ENCODE assay signal across 8 cellular contexts in genomic region chr7:149496642-149497391, GRCh38. TPM values are rescaled to one million over a fixed set of nuclear protein-coding genes. Genes with fewer than 3 reads are reported as not detected.
DNase-seq lines count a peak whose midpoint lies in the region; ATAC-seq and TF ChIP-seq lines count a peak whose summit lies in the region.

No MANE protein-coding gene starts in this region.

- CTCF ChIA-PET in CD8-positive, alpha-beta T cell (lab: Charles Lee), result interaction anchor here (1.5 kb wide), 1 partner anchor 14 kb away, joined by 3 read pairs; no protein-coding TSS in a partner anchor

- intact Hi-C loops in CD8-positive, alpha-beta T cell (cut with DNase I, micrococcal nuclease), result loop anchor here (1.0 to 10.0 kb wide), 15 partner anchors 36 to 1585 kb away; partner anchors contain the start of genes ZNF212 (in 2 of the 2), FASTK (in 1 of the 2), TMUB1 (in 1 of the 2) and ZNF425 (in 1 of the 2)
- intact Hi-C loops in left lung (cut with DNase I), result no loop called here

- H3K4me1 ChIP-seq in CD8-positive, alpha-beta T cell (ENCODE audit: insufficient read depth, low read length), result peaks cover 19% of the 10 kb centered on the region
- H3K4me1 ChIP-seq in left lung, result peaks cover 12 to 34% of the 10 kb centered on the region in 2 donors

- ATAC-seq in CD8-positive, alpha-beta T cell, result peak; percentile 47
- peak; percentile 47 for ATAC-seq in left lung

- peaks cover 32% of the 10 kb centered on the region for H3K4me1 Mint-ChIP-seq in CD8-positive, alpha-beta T cell (ENCODE audit: low read depth)

- no peaks in the 10 kb centered on the region for H3K9me3 ChIP-seq in CD8-positive, alpha-beta T cell (ENCODE audit: low read length)
- H3K9me3 ChIP-seq in left lung, result no peaks in the 10 kb centered on the region

- TF ChIP-seq CTCF in CD8-positive, alpha-beta T cell (IDR thresholded peaks at IDR 0.05), result no peak
- no peak for TF ChIP-seq CTCF in GM20000 (IDR thresholded peaks at IDR 0.05; ENCODE audit: extremely low read depth, missing control alignments)
- no peak for TF ChIP-seq CTCF in left lung (IDR thresholded peaks at IDR 0.05)

- H3K27ac ChIP-seq in CD8-positive, alpha-beta T cell (ENCODE audit: low read depth, low read length), result peak overlapping the region; percentile 40
- peak overlapping the region; percentile 80 to 83 for H3K27ac ChIP-seq in left lung

- H3K4me3 Mint-ChIP-seq in CD8-positive, alpha-beta T cell, result peak overlapping the region; percentile 95

- POLR2A ChIA-PET in CD8-positive, alpha-beta T cell (lab: Charles Lee), result no interaction called here

- H3K9me3 Mint-ChIP-seq in CD8-positive, alpha-beta T cell, result no peaks in the 10 kb centered on the region

- H3K27ac Mint-ChIP-seq in CD8-positive, alpha-beta T cell, result peak overlapping the region; percentile 94

- H3K4me3 ChIP-seq in CD8-positive, alpha-beta T cell (ENCODE audit: low read depth, low read length), result peak overlapping the region; percentile 67
- H3K4me3 ChIP-seq in left lung, result peak overlapping the region; percentile 53 to 73

- H3K27me3 ChIP-seq in CD8-positive, alpha-beta T cell (ENCODE audit: insufficient read depth, low read length), result no peaks in the 10 kb centered on the region
- H3K27me3 ChIP-seq in left lung, result no peaks in the 10 kb centered on the region

- peaks cover 17% of the 10 kb centered on the region for H3K36me3 ChIP-seq in CD8-positive, alpha-beta T cell (ENCODE audit: insufficient read depth, low read length)
- peaks cover 0 to 25% of the 10 kb centered on the region in 2 donors for H3K36me3 ChIP-seq in left lung

- H3K36me3 Mint-ChIP-seq in CD8-positive, alpha-beta T cell, result peaks cover 37% of the 10 kb centered on the region

- DNase-seq in CD8-positive, alpha-beta T cell, result peak; percentile 18 to 72 (median 61)
- peak; percentile 69 for DNase-seq in GM20000 (ENCODE audit: low spot score)
- DNase-seq in HPDE6-E6E7 (ENCODE audit: extremely low spot score), result peak; percentile 11
- DNase-seq in activated CD4-positive, CD25-positive, alpha-beta regulatory T cell (lab: John Stamatoyannopoulos, UW), result peak; percentile 20 to 35 (median 24)
- DNase-seq in cerebellar cortex (ENCODE audit: low spot score), result peak; percentile 27
- peak; percentile 63 to 90 for DNase-seq in left lung
- DNase-seq in stimulated activated CD4-positive, alpha-beta T cell treated with anti-CD3 and anti-CD28 coated beads, Interleukin-4, amount 100 ng/mL, for 48 hours (ENCODE audit: low read depth in 2 of 2), result peak; percentile 32 to 33
- no peak for DNase-seq in occipital lobe (lab: John Stamatoyannopoulos, UW)

- no peaks in the 10 kb centered on the region for H3K27me3 Mint-ChIP-seq in CD8-positive, alpha-beta T cell (ENCODE audit: low read depth)

RNA-seq across cellular contexts. Expression of gene ZNF746, which starts 0.8 kb away (rescaled TPM):
- total RNA-seq in CD8-positive, alpha-beta T cell, result 10 to 100 TPM; 28.4 to 31.1 TPM
- total RNA-seq in left lung (10 to 100 TPM; 19.9 to 22.9 TPM), occipital lobe (27.3 TPM)

RNA-seq across cellular contexts. Expression of gene ZNF777, which starts 36.0 kb away (rescaled TPM):
- 10 to 100 TPM; 21.0 to 22.2 TPM for total RNA-seq in CD8-positive, alpha-beta T cell
- 1 to 10 TPM; 9.3 to 9.5 TPM for total RNA-seq in left lung
- 4.1 TPM for total RNA-seq in occipital lobe

Comparison
In these comparisons a context has a peak if more than half of its experiments do, and no peak if none do; other contexts are left out.
1. intact Hi-C loops: an anchor here in CD8-positive, alpha-beta T cell (1.0 to 10.0 kb wide); none called in left lung.